Comparison of ENCODE assay signal across 1 cellular context in genomic region chr4:71187399-71188196, GRCh38.
TF ChIP-seq lines count a peak whose summit lies in the region.

No MANE protein-coding gene starts in this region.

TF ChIP-seq in SK-N-SH, 30 proteins besides CTCF, POLR2A, EP300 and RAD21 (continued from another document):
- no peak for TF ChIP-seq PBX3 (IDR thresholded peaks at IDR 0.05)
TF ChIP-seq in SK-N-SH: peak in this region for 0.
